Comparison of ENCODE assay signal across 9 cellular contexts in the genomic region with DNA sequence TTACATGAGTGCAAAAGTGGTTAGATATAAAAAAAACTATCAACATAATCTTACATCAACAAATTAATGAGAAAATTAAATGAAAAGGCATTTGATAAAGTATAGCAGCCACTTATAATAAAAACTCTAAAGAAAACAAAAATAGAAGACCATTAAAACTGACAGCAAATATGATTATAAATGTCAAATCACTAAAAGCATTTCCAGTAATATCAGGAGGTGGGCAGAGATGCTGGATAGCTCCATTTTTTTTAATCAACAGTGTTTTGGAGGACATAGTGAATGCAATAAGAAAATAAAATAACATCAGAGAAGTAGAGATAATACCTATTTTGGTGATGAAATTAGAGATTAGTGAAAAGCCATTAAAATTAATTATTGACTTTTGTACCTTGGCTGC.
"Had no signal": no experiment of that assay in that cellular context is flagged by ENCODE, and none has a peak within 500 bp of the region (broad histone marks: within the 10 kb centered on the region; RNA-seq: fewer than 3 reads in every experiment).

No MANE protein-coding gene starts in this region.

- H3K36me3 Mint-ChIP-seq: IgD-negative memory B cell had no signal

- DNase-seq: GM23248, GOT3, H7, HFFc6 had no signal

- H3K9ac ChIP-seq: GM23248 had no signal

- H3K4me1 Mint-ChIP-seq: IgD-negative memory B cell had no signal

- H3K9me3 ChIP-seq: HAP-1 had no signal

- ATAC-seq: HCT116, K562 had no signal

- H3K4me1 ChIP-seq: HAP-1 had no signal

- FAIRE-seq: HTR-8/SVneo, K562 had no signal

- H3K27me3 Mint-ChIP-seq: IgD-negative memory B cell had no signal

- H3K27ac Mint-ChIP-seq: HFFc6, IgD-negative memory B cell had no signal

- H3K4me3 Mint-ChIP-seq: HFFc6, IgD-negative memory B cell had no signal

- H3K4me3 ChIP-seq: GM23248, HAP-1, K562 had no signal

- H3K36me3 ChIP-seq: HAP-1 had no signal

- H3K27ac ChIP-seq: GM23248 had no signal

- H2AFZ ChIP-seq: GM23248 had no signal
